Comparison of ENCODE assay signal across 14 cellular contexts in the genomic region with DNA sequence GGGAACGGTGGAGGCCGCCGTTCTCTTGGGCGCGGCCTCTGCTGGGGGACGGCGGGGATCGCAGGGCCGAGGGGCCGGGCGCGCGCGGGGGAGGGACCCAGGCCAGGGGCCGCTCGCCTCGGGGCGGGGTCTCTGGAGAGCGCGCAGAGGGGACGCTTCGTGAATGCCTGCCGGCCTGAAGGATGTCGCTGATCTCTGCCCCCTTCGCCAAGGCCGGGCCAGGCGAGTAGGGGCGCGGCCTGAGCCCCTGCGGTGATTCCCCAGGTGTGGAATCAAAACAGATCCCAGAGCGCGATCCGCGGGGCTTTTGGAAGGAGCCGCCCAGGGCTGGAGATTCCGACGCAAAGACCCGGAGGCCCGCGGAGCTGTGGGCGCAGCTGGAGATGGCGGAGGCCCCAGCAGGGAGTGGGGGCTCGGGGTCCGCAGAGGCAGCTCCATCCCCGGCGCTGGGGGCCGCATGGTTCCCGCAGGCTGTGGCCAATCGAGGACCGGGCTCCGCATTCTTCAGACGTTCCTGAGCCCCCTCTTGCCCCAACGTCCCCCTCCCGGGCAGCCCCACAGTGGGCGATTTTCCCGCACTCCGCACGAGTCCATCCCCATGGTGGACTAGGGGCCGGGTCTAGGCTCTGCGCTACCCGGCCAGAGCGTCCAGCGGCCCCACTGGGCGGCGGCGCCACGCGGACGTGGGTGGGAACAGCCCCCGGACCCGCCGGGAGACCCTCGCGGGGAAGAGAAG.
A peak's percentile ranks its signal among the peaks of the same experiment; 100 is the strongest.
DNase-seq lines count a peak whose midpoint lies in the region; ATAC-seq and TF ChIP-seq lines count a peak whose summit lies in the region.
"Had no signal": no experiment of that assay in that cellular context is flagged by ENCODE, and none has a peak within 500 bp of the region (broad histone marks: within the 10 kb centered on the region; RNA-seq: fewer than 3 reads in every experiment).

No MANE protein-coding gene starts in this region.

- peaks cover 8% of the 10 kb centered on the region for H3K4me1 Mint-ChIP-seq in stimulated activated naive CD8-positive, alpha-beta T cell treated with anti-CD3 and anti-CD28 coated beads, Interleukin-15, amount 100 ng/mL, for 72 hours
- H3K4me1 Mint-ChIP-seq in activated CD4-positive, alpha-beta T cell treated with anti-CD3 and anti-CD28 coated beads, Interleukin-2, amount 10 ng/mL, durations not matched to agents 7 days and 5 days = no peaks in the 10 kb centered on the region

- peaks cover 50% of the 10 kb centered on the region for H3K27me3 Mint-ChIP-seq in stimulated activated naive CD8-positive, alpha-beta T cell treated with anti-CD3 and anti-CD28 coated beads, Interleukin-15, amount 100 ng/mL, for 72 hours
- H3K27me3 Mint-ChIP-seq in activated CD4-positive, alpha-beta T cell treated with anti-CD3 and anti-CD28 coated beads, Interleukin-2, amount 10 ng/mL, durations not matched to agents 7 days and 5 days = peaks cover 24% of the 10 kb centered on the region

- H3K27me3 ChIP-seq in foreskin keratinocyte = peaks cover 31% of the 10 kb centered on the region
- H3K27me3 ChIP-seq in lower lobe of right lung (ENCODE audit: low read depth) = peaks cover 32% of the 10 kb centered on the region

- POLR2A ChIA-PET in activated CD4-positive, alpha-beta T cell treated with anti-CD3 and anti-CD28 coated beads, Interleukin-2, amount 10 ng/mL, durations not matched to agents 7 days and 5 days (lab: Charles Lee) = no interaction called here

- H3K27ac Mint-ChIP-seq in stimulated activated naive CD8-positive, alpha-beta T cell treated with anti-CD3 and anti-CD28 coated beads, Interleukin-15, amount 100 ng/mL, for 72 hours = no peak overlapping the region
- H3K27ac Mint-ChIP-seq in activated CD4-positive, alpha-beta T cell treated with anti-CD3 and anti-CD28 coated beads, Interleukin-2, amount 10 ng/mL, durations not matched to agents 7 days and 5 days = no peak overlapping the region

- H3K36me3 ChIP-seq in lower lobe of right lung = no peaks in the 10 kb centered on the region

- H3K4me3 ChIP-seq in lower lobe of right lung = peak overlapping the region; percentile 30

- ATAC-seq in foreskin keratinocyte = peak; percentile 30
- peak; percentile 44 to 56 for ATAC-seq in lower lobe of right lung
- peak; percentile 53 for ATAC-seq in stimulated activated naive CD8-positive, alpha-beta T cell treated with anti-CD3 and anti-CD28 coated beads, Interleukin-15, amount 100 ng/mL, for 72 hours
- ATAC-seq in GM18870 (IDR thresholded peaks at IDR 0.05; ENCODE audit: unreplicated experiment) = no peak

- DNase-seq in NCI-H526 treated with DMSO at 0.1 percent for 48 hours (lab: John Stamatoyannopoulos, UW) = peak; percentile 19
- DNase-seq in foreskin keratinocyte = no peak
- no peak for DNase-seq in lower lobe of right lung
- no peak for DNase-seq in stimulated activated naive CD8-positive, alpha-beta T cell treated with anti-CD3 and anti-CD28 coated beads, Interleukin-15, amount 100 ng/mL, for 72 hours
- no peak for DNase-seq in activated CD4-positive, alpha-beta T cell treated with anti-CD3 and anti-CD28 coated beads, Interleukin-2, amount 10 ng/mL, durations not matched to agents 7 days and 5 days
- DNase-seq in dedifferentiated amniotic fluid mesenchymal stem cell (ENCODE audit: extremely low spot score) = no peak
- no peak for DNase-seq in AML-193 (lab: John Stamatoyannopoulos, UW)
- DNase-seq: activated CD4-positive, CD25-positive, alpha-beta regulatory T cell; activated gamma-delta T cell treated with Interleukin-2 at 50 U/mL for 16 hours; Caco-2; effector memory CD4-positive, alpha-beta T cell; NCI-H2171; RPMI8226 had no signal

- intact Hi-C loops in lower lobe of right lung (cut with DNase I) = no loop called here

- TF ChIP-seq CTCF in foreskin keratinocyte (conservative IDR thresholded peaks at IDR 0.05) = no peak
- no peak for TF ChIP-seq CTCF in lower lobe of right lung (IDR thresholded peaks at IDR 0.05)

- H3K36me3 Mint-ChIP-seq in activated CD4-positive, alpha-beta T cell treated with anti-CD3 and anti-CD28 coated beads, Interleukin-2, amount 10 ng/mL, durations not matched to agents 7 days and 5 days (ENCODE audit: low read depth) = no peaks in the 10 kb centered on the region

- H3K9me3 Mint-ChIP-seq in stimulated activated naive CD8-positive, alpha-beta T cell treated with anti-CD3 and anti-CD28 coated beads, Interleukin-15, amount 100 ng/mL, for 72 hours = peaks cover 21 to 22% of the 10 kb centered on the region in 2 donors
- no peaks in the 10 kb centered on the region for H3K9me3 Mint-ChIP-seq in activated CD4-positive, alpha-beta T cell treated with anti-CD3 and anti-CD28 coated beads, Interleukin-2, amount 10 ng/mL, durations not matched to agents 7 days and 5 days

- H3K27ac ChIP-seq in foreskin keratinocyte (no peak overlapping the region), lower lobe of right lung (no peak overlapping the region)

- no peaks in the 10 kb centered on the region for H3K4me1 ChIP-seq in foreskin keratinocyte
- no peaks in the 10 kb centered on the region for H3K4me1 ChIP-seq in lower lobe of right lung
- H3K4me1 ChIP-seq: Caco-2 had no signal

- peak overlapping the region in 1 of 2 donors; percentile 68 for H3K4me3 Mint-ChIP-seq in stimulated activated naive CD8-positive, alpha-beta T cell treated with anti-CD3 and anti-CD28 coated beads, Interleukin-15, amount 100 ng/mL, for 72 hours
- no peak overlapping the region for H3K4me3 Mint-ChIP-seq in activated CD4-positive, alpha-beta T cell treated with anti-CD3 and anti-CD28 coated beads, Interleukin-2, amount 10 ng/mL, durations not matched to agents 7 days and 5 days

- CTCF ChIA-PET in activated CD4-positive, alpha-beta T cell treated with anti-CD3 and anti-CD28 coated beads, Interleukin-2, amount 10 ng/mL, durations not matched to agents 7 days and 5 days (lab: Charles Lee) = no interaction called here

- no peaks in the 10 kb centered on the region for H3K9me3 ChIP-seq in lower lobe of right lung
- H3K9me3 ChIP-seq: Caco-2 had no signal
